Comparison of ENCODE assay signal across 8 cellular contexts in genomic region chr2:72149556-72150156, GRCh38. TPM values are rescaled to one million over a fixed set of nuclear protein-coding genes. Genes with fewer than 3 reads are reported as not detected.
DNase-seq lines count a peak whose midpoint lies in the region; ATAC-seq and TF ChIP-seq lines count a peak whose summit lies in the region.

No MANE protein-coding gene starts in this region.

- no peak overlapping the region for H3K27ac Mint-ChIP-seq in CD8-positive, alpha-beta T cell

- H3K4me3 Mint-ChIP-seq in CD8-positive, alpha-beta T cell: peak overlapping the region; percentile 79

- H3K27me3 Mint-ChIP-seq in CD8-positive, alpha-beta T cell (ENCODE audit: low read depth): peaks cover 58% of the 10 kb centered on the region

- H3K4me3 ChIP-seq in CD8-positive, alpha-beta T cell (ENCODE audit: low read depth, low read length): peak overlapping the region; percentile 51
- H3K4me3 ChIP-seq in cardiac fibroblast (replicated peaks in 1 of 2; ENCODE audit: low read depth in 2 of 2, low read length in 2 of 2) (peak overlapping the region; percentile 28 to 46), lung (peak overlapping the region; percentile 16), upper lobe of right lung (peak overlapping the region; percentile 50)

- no peaks in the 10 kb centered on the region for H3K36me3 ChIP-seq in CD8-positive, alpha-beta T cell (ENCODE audit: insufficient read depth, low read length)
- H3K36me3 ChIP-seq in lung (ENCODE audit: control insufficient read depth in 2 of 2, insufficient read depth in 2 of 2, low read length in 2 of 2): no peaks in the 10 kb centered on the region
- no peaks in the 10 kb centered on the region for H3K36me3 ChIP-seq in upper lobe of right lung

- H3K4me1 ChIP-seq in CD8-positive, alpha-beta T cell (ENCODE audit: insufficient read depth, low read length): peaks cover 44% of the 10 kb centered on the region
- H3K4me1 ChIP-seq in lung (ENCODE audit: control insufficient read depth in 2 of 2, insufficient read depth in 2 of 2, low read length in 2 of 2) (peaks cover 3 to 26% of the 10 kb centered on the region in 2 donors), upper lobe of right lung (peaks cover 42% of the 10 kb centered on the region)

- WGBS in lung, 2 donors: 1% methylated on average over 45 of the region's 45 CpGs

- no peaks in the 10 kb centered on the region for H3K9me3 ChIP-seq in CD8-positive, alpha-beta T cell (ENCODE audit: low read length)
- peaks cover 0 to 6% of the 10 kb centered on the region in 2 donors for H3K9me3 ChIP-seq in lung (ENCODE audit: control insufficient read depth in 2 of 2, insufficient read depth in 1 of 2, low read length in 1 of 2)
- no peaks in the 10 kb centered on the region for H3K9me3 ChIP-seq in upper lobe of right lung

- ATAC-seq in CD8-positive, alpha-beta T cell: peak; percentile 44
- ATAC-seq in lung (ENCODE audit: insufficient read depth, low FRiP score) (peak; percentile 1), upper lobe of right lung (peak; percentile 5), GM21447 (IDR thresholded peaks at IDR 0.05; ENCODE audit: unreplicated experiment) (no peak)

- peaks cover 41% of the 10 kb centered on the region for H3K27me3 ChIP-seq in CD8-positive, alpha-beta T cell (ENCODE audit: insufficient read depth, low read length)
- H3K27me3 ChIP-seq in lung (ENCODE audit: control insufficient read depth, insufficient read depth) (peaks cover 4% of the 10 kb centered on the region), upper lobe of right lung (peaks cover 66% of the 10 kb centered on the region)

- POLR2A ChIA-PET in CD8-positive, alpha-beta T cell (lab: Charles Lee): no interaction called here

- TF ChIP-seq CTCF in CD8-positive, alpha-beta T cell (IDR thresholded peaks at IDR 0.05): no peak
- TF ChIP-seq CTCF in cardiac fibroblast (IDR thresholded peaks at IDR 0.05; ENCODE audit: low read depth, low read length) (no peak), lung (IDR thresholded peaks at IDR 0.05; ENCODE audit: control extremely low read depth, extremely low read depth) (no peak), upper lobe of right lung (IDR thresholded peaks at IDR 0.05) (no peak)

- intact Hi-C loops in CD8-positive, alpha-beta T cell (cut with DNase I, micrococcal nuclease): loop anchor here (1.0 to 10.0 kb wide), 4 partner anchors 225 to 855 kb away; no protein-coding TSS in a partner anchor
- intact Hi-C loops in upper lobe of right lung (cut with DNase I): loop anchor here (5.0 to 10.0 kb wide), 2 partner anchors 225 to 602 kb away; no protein-coding TSS in a partner anchor

- no peak overlapping the region for H3K27ac ChIP-seq in CD8-positive, alpha-beta T cell (ENCODE audit: low read depth, low read length)
- H3K27ac ChIP-seq in lung (ENCODE audit: low read depth in 1 of 2, low read length in 1 of 2): no peak overlapping the region
- H3K27ac ChIP-seq in upper lobe of right lung: no peak overlapping the region

- peaks cover 38% of the 10 kb centered on the region for H3K4me1 Mint-ChIP-seq in CD8-positive, alpha-beta T cell (ENCODE audit: low read depth)

- CTCF ChIA-PET in CD8-positive, alpha-beta T cell (lab: Charles Lee): interaction anchor here (0.6 to 4.5 kb wide), 14 partner anchors 9 to 621 kb away, joined by 3 to 17 read pairs (median 3); no protein-coding TSS in a partner anchor

- H3K9me3 Mint-ChIP-seq in CD8-positive, alpha-beta T cell: no peaks in the 10 kb centered on the region

- DNase-seq in CD8-positive, alpha-beta T cell: peak in 3 of 7 experiments; percentile 5 to 47 (median 9)
- DNase-seq in NCI-H1105 (lab: John Stamatoyannopoulos, UW) (peak; percentile 40), cardiac fibroblast (ENCODE audit: low read depth in 2 of 2) (peak in 1 of 2 donors; percentile 14), lung (ENCODE audit: low spot score) (no peak), upper lobe of right lung (peak; percentile 63), NCI-H128 (lab: John Stamatoyannopoulos, UW; ENCODE audit: unreplicated experiment) (no peak), cortex of kidney (lab: John Stamatoyannopoulos, UW) (no peak)

- no peaks in the 10 kb centered on the region for H3K36me3 Mint-ChIP-seq in CD8-positive, alpha-beta T cell

RNA-seq across cellular contexts. Expression of gene CYP26B1, which starts 2.0 kb away (rescaled TPM):
- total RNA-seq in CD8-positive, alpha-beta T cell: not detected
- total RNA-seq in lung (1 to 10 TPM; 2.6 to 4.7 TPM), upper lobe of right lung (3.8 TPM)
- polyA plus RNA-seq in lung: 1 to 10 TPM; 1.1 to 2.2 TPM

Comparison
In these comparisons a context has a peak if more than half of its experiments do, and no peak if none do; other contexts are left out.
1. DNase-seq: peak in NCI-H1105 (single experiment) and upper lobe of right lung (single experiment); none in lung (single experiment), NCI-H128 (single experiment) and cortex of kidney (single experiment).
2. Peak in every context shown above with its lines, with median percentiles within 50 percentile points of each other: H3K4me3 ChIP-seq.